ENCODE assay signal across 31 cellular contexts in the genomic region with DNA sequence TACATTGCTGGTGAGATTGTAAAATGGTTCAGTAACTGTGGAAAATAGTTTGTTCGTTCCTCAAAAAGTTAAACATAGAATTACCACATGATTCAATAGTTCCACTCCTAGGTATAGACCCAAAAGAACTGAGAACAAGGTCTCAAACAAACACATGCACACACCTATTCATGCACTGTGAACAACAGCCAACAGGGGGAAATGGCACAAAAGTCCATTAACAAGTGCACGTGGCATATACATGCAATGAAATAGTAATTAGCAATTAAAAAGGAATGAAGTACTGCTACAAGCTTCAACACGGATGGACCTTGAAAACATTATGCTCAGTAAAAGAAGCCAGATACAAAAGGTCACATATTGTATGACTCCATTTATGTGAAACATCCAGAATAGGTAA. TPM values are rescaled to one million over a fixed set of nuclear protein-coding genes. Genes with fewer than 3 reads are reported as not detected.
"Had no signal": no experiment of that assay in that cellular context is flagged by ENCODE, and none has a peak within 500 bp of the region (broad histone marks: within the 10 kb centered on the region; RNA-seq: fewer than 3 reads in every experiment).

No MANE protein-coding gene starts in this region.

- H3K27me3 ChIP-seq: breast epithelium, sigmoid colon, thyroid gland, upper lobe of right lung had no signal

- H3K36me3 ChIP-seq: breast epithelium, gastroesophageal sphincter, sigmoid colon, stomach, thyroid gland, upper lobe of right lung had no signal

- H3K4me1 Mint-ChIP-seq: T-helper 17 cell had no signal

- H3K4me3 Mint-ChIP-seq: activated CD8-positive, alpha-beta T cell treated with anti-CD3 and anti-CD28 coated beads for 36 hours; activated naive CD4-positive, alpha-beta T cell treated with anti-CD3 and anti-CD28 coated beads, Interleukin-2, amount 50 U/mL, for 24 hours; activated T-cell treated with anti-CD3 and anti-CD28 coated beads, Interleukin-2, amount 50 U/mL, for 4 hours; naive thymus-derived CD4-positive, alpha-beta T cell; stimulated activated memory B cell treated with anti-CD40 and anti-IgM and Interleukin-4, amounts not matched to agents 10 μg/mL and 1 μg/mL and 100 μg/mL, for 72 hours; T-helper 17 cell; WTC11 had no signal

- H3K27ac ChIP-seq: breast epithelium, gastroesophageal sphincter, parathyroid adenoma, psoas muscle, sigmoid colon, stomach, thyroid gland, upper lobe of right lung had no signal

- H3K27me3 Mint-ChIP-seq: activated CD8-positive, alpha-beta T cell treated with anti-CD3 and anti-CD28 coated beads for 36 hours; activated naive CD4-positive, alpha-beta T cell treated with anti-CD3 and anti-CD28 coated beads, Interleukin-2, amount 50 U/mL, for 24 hours; stimulated activated memory B cell treated with anti-CD40 and anti-IgM and Interleukin-4, amounts not matched to agents 10 μg/mL and 1 μg/mL and 100 μg/mL, for 72 hours had no signal

- H2AFZ ChIP-seq: parathyroid adenoma had no signal

- ATAC-seq: activated CD8-positive, alpha-beta T cell treated with anti-CD3 and anti-CD28 coated beads for 36 hours; activated T-cell treated with anti-CD3 and anti-CD28 coated beads, Interleukin-2, amount 50 U/mL, for 4 hours; gastroesophageal sphincter; left colon; naive thymus-derived CD4-positive, alpha-beta T cell; psoas muscle; stimulated activated memory B cell treated with anti-CD40 and anti-IgM and Interleukin-4, amounts not matched to agents 10 μg/mL and 1 μg/mL and 100 μg/mL, for 72 hours; T-helper 17 cell; upper lobe of right lung; WTC11 had no signal

- H3K9me3 ChIP-seq: psoas muscle, sigmoid colon, thyroid gland, upper lobe of right lung had no signal

- H3K4me3 ChIP-seq: breast epithelium, gastroesophageal sphincter, psoas muscle, sigmoid colon, stomach, thyroid gland, upper lobe of right lung had no signal

- FAIRE-seq: colon, endometrium, kidney, small intestine had no signal

- DNase-seq: activated CD4-positive, alpha-beta T cell treated with anti-CD3 and anti-CD28 coated beads, Interleukin-2, amount 50 U/mL, for 1 hour; activated CD8-positive, alpha-beta T cell treated with anti-CD3 and anti-CD28 coated beads for 36 hours; activated T-cell treated with anti-CD3 and anti-CD28 coated beads, Interleukin-2, amount 50 U/mL, for 4 hours; dermis blood vessel endothelial cell; effector CD4-positive, alpha-beta T cell; head of caudate nucleus; hippocampal formation; kidney; left colon; midbrain; naive thymus-derived CD4-positive, alpha-beta T cell; psoas muscle; sigmoid colon; small intestine; stimulated activated CD4-positive, alpha-beta T cell treated with anti-CD3 and anti-CD28 coated beads, Interleukin-1b, Interleukin-23, amount 100 ng/mL, for 48 hours; stimulated activated CD4-positive, alpha-beta T cell treated with anti-CD3 and anti-CD28 coated beads, Interleukin-4, amount 100 ng/mL, for 4 hours; stimulated activated CD8-positive, alpha-beta memory T cell treated with anti-CD3 and anti-CD28 coated beads, Interleukin-4, amount 100 ng/mL, for 48 hours; stomach; T-helper 17 cell; T1000; thyroid gland; upper lobe of right lung had no signal

- H3K79me2 ChIP-seq: parathyroid adenoma had no signal

- H3K9ac ChIP-seq: parathyroid adenoma had no signal

- H3K4me1 ChIP-seq: breast epithelium, gastroesophageal sphincter, parathyroid adenoma, psoas muscle, sigmoid colon, stomach, upper lobe of right lung had no signal

- H3K9me3 Mint-ChIP-seq: activated CD8-positive, alpha-beta T cell treated with anti-CD3 and anti-CD28 coated beads for 36 hours had no signal

- H3K27ac Mint-ChIP-seq: activated CD8-positive, alpha-beta T cell treated with anti-CD3 and anti-CD28 coated beads for 36 hours; activated naive CD4-positive, alpha-beta T cell treated with anti-CD3 and anti-CD28 coated beads, Interleukin-2, amount 50 U/mL, for 24 hours; activated T-helper 2 cell treated with anti-CD3 and anti-CD28 coated beads, Interferon-gamma antibody, Interleukin-2, Interleukin-4, amounts not matched to agents 10 μg/mL and 5 μg/mL and 100 μg/mL, durations not matched to agents 14 hours and 24 hours and 36 hours; stimulated activated memory B cell treated with anti-CD40 and anti-IgM and Interleukin-4, amounts not matched to agents 10 μg/mL and 1 μg/mL and 100 μg/mL, for 72 hours; T-helper 17 cell; WTC11 had no signal

RNA-seq across cellular contexts. Expression of a gene that starts 23.8 kb away (rescaled TPM):
- total RNA-seq: dermis blood vessel endothelial cell had no signal
